Comparison of ENCODE assay signal across 12 cellular contexts in genomic region chr1:206954616-206955342, GRCh38. TPM values are rescaled to one million over a fixed set of nuclear protein-coding genes. Genes with fewer than 3 reads are reported as not detected.
A peak's percentile ranks its signal among the peaks of the same experiment; 100 is the strongest.
DNase-seq lines count a peak whose midpoint lies in the region; ATAC-seq and TF ChIP-seq lines count a peak whose summit lies in the region.
"Had no signal": no experiment of that assay in that cellular context is flagged by ENCODE, and none has a peak within 500 bp of the region (broad histone marks: within the 10 kb centered on the region; RNA-seq: fewer than 3 reads in every experiment).

No MANE protein-coding gene starts in this region.

- H3K4me2 ChIP-seq in PC-9: peak overlapping the region; percentile 56

- H3K27me3 Mint-ChIP-seq in Calu3 (ENCODE audit: unreplicated experiment): no peaks in the 10 kb centered on the region

- peaks cover 30% of the 10 kb centered on the region for H3K4me1 ChIP-seq in PC-9 (replicated peaks; ENCODE audit: insufficient read depth)
- H3K4me1 ChIP-seq in right lobe of liver: peaks cover 0 to 66% (median 30%) of the 10 kb centered on the region in 4 donors
- H3K4me1 ChIP-seq: gastroesophageal sphincter had no signal

- no peak for TF ChIP-seq POLR2A in right lobe of liver (IDR thresholded peaks at IDR 0.05)

- no peak for ATAC-seq in right lobe of liver
- ATAC-seq: gastroesophageal sphincter had no signal

- BruUV-seq in Calu3 (replicated peaks; lab: Mats Ljungman, UMichigan): no TSS peak
- no TSS peak for BruUV-seq in PC-9 (replicated peaks; lab: Mats Ljungman, UMichigan)

- H3K36me3 Mint-ChIP-seq in Calu3 (ENCODE audit: insufficient read depth, unreplicated experiment): peaks cover 16% of the 10 kb centered on the region
- H3K36me3 Mint-ChIP-seq: immature natural killer cell had no signal

- H3K4me3 ChIP-seq in PC-9 (no peak overlapping the region), right lobe of liver (no peak overlapping the region)
- H3K4me3 ChIP-seq: gastroesophageal sphincter had no signal

- H3K36me3 ChIP-seq in PC-9 (ENCODE audit: low read depth): no peaks in the 10 kb centered on the region
- no peaks in the 10 kb centered on the region for H3K36me3 ChIP-seq in right lobe of liver
- H3K36me3 ChIP-seq: gastroesophageal sphincter had no signal

- no peaks in the 10 kb centered on the region for H3K9me3 Mint-ChIP-seq in Calu3 (ENCODE audit: low read depth, unreplicated experiment)
- H3K9me3 Mint-ChIP-seq: immature natural killer cell had no signal

- H3F3A ChIP-seq in PC-9 (ENCODE audit: insufficient read depth, low read depth): no peaks in the 10 kb centered on the region

- H3K27me3 ChIP-seq in PC-9 (ENCODE audit: insufficient read depth, low read depth): no peaks in the 10 kb centered on the region
- H3K27me3 ChIP-seq in right lobe of liver: no peaks in the 10 kb centered on the region
- H3K27me3 ChIP-seq: gastroesophageal sphincter had no signal

- H3K27ac ChIP-seq in PC-9 (peak overlapping the region; percentile 64), right lobe of liver (peak overlapping the region in 2 of 3 donors; percentile 1 to 82), substantia nigra (ENCODE audit: low read depth, low read length, poor library complexity, severe bottlenecking) (no peak overlapping the region)
- H3K27ac ChIP-seq: gastroesophageal sphincter had no signal

- WGBS in right lobe of liver (ENCODE audit: insufficient coverage, low coverage, low lambda C conversion rate, missing lambda C conversion rate): 52% methylated on average over 7 of the region's 8 CpGs

- POLR2A ChIA-PET in PC-9 (lab: Charles Lee; ENCODE audit: unreplicated experiment): interaction anchor here (0.8 to 1.0 kb wide), 2 partner anchors 11 to 78 kb away, joined by 3 to 18 read pairs; partner anchors contain the start of gene C1orf116

- peak overlapping the region; percentile 70 for H3K27ac Mint-ChIP-seq in Calu3 (ENCODE audit: unreplicated experiment)
- H3K27ac Mint-ChIP-seq: immature natural killer cell had no signal

- CTCF ChIA-PET in Calu3 (lab: Charles Lee) (interaction anchor here (0.7 to 2.7 kb wide), 12 partner anchors 9 to 152 kb away, joined by 3 to 13 read pairs (median 4); partner anchors contain the start of gene PIGR), PC-9 (lab: Charles Lee) (interaction anchor here (0.7 kb wide), 1 partner anchor 11 kb away, joined by 4 read pairs; no protein-coding TSS in a partner anchor)

- no peaks in the 10 kb centered on the region for H4K20me1 ChIP-seq in PC-9 (ENCODE audit: insufficient read depth)

- no peaks in the 10 kb centered on the region for H3K79me2 ChIP-seq in PC-9 (ENCODE audit: low read depth)

- peaks cover 67% of the 10 kb centered on the region for H3K4me1 Mint-ChIP-seq in Calu3 (ENCODE audit: low read depth, unreplicated experiment)
- H3K4me1 Mint-ChIP-seq: immature natural killer cell had no signal

- H3K9me3 ChIP-seq in PC-9 (ENCODE audit: insufficient read depth, low read depth) (no peaks in the 10 kb centered on the region), right lobe of liver (no peaks in the 10 kb centered on the region)

- TF ChIP-seq CTCF in Calu3 (IDR thresholded peaks at IDR 0.05; ENCODE audit: unreplicated experiment) (no peak), PC-9 (conservative IDR thresholded peaks at IDR 0.05) (peak; percentile 28; the same call in 1 of the 2 replicates), right lobe of liver (IDR thresholded peaks at IDR 0.05) (no peak)

- H3K9me2 ChIP-seq in PC-9 (ENCODE audit: insufficient read depth): no peaks in the 10 kb centered on the region

- DNase-seq in Calu3 (no peak), PC-9 (peak in 1 of 2 experiments; percentile 72), right lobe of liver (no peak), substantia nigra (lab: John Stamatoyannopoulos, UW) (no peak)
- no peak for DNase-seq in stimulated activated naive CD4-positive, alpha-beta T cell treated with Interleukin-2 at 50 U/mL for 16 hours (lab: John Stamatoyannopoulos, UW)
- no peak for DNase-seq in activated T-cell treated with anti-CD3 and anti-CD28 coated beads, Interleukin-2, amount 50 U/mL, for 48 hours
- DNase-seq: immature natural killer cell, NCI-H82 had no signal

- intact Hi-C loops in Calu3 (cut with micrococcal nuclease; ENCODE audit: unreplicated experiment): loop anchor here (5.0 kb wide), 1 partner anchor 53 kb away; no protein-coding TSS in a partner anchor
- intact Hi-C loops in PC-9 (cut with micrococcal nuclease; ENCODE audit: unreplicated experiment): no loop called here
- intact Hi-C loops in right lobe of liver (cut with DNase I): no loop called here

- no peak overlapping the region for H2AFZ ChIP-seq in PC-9

- H3K4me3 Mint-ChIP-seq in Calu3 (ENCODE audit: low read depth, unreplicated experiment): no peak overlapping the region
- H3K4me3 Mint-ChIP-seq: immature natural killer cell had no signal

RNA-seq across cellular contexts. Expression of gene PIGR, which starts 8.5 kb away (rescaled TPM):
- total RNA-seq in Calu3 (2022) (250 and 367 TPM in 2 replicates), PC-9 (2021) (0.10 TPM in 1 of 2 replicates, not detected in the other), right lobe of liver (100 to 1,000 TPM in 2 of 6 experiments, 10 to 100 TPM in 4; 20.6 to 134 (median 85.1) TPM)
- total RNA-seq: H1, osteoblast had no signal

RNA-seq across cellular contexts. Expression of gene FCAMR, which starts 15.5 kb away (rescaled TPM):
- total RNA-seq in Calu3 (2022): not detected in 2 replicates
- not detected in 2 replicates for total RNA-seq in PC-9 (2021)
- 10 to 100 TPM in 1 of 6 experiments, 1 to 10 TPM in 4, under 1 TPM in 1; 0.44 to 31.1 (median 2.2) TPM for total RNA-seq in right lobe of liver
- total RNA-seq: H1, osteoblast, skeletal muscle tissue had no signal

RNA-seq across cellular contexts. Expression of gene FCMR, which starts 33.0 kb away (rescaled TPM):
- total RNA-seq in Calu3 (2022): 0.86 and 1.1 TPM in 2 replicates
- total RNA-seq in PC-9 (2021): 0.63 and 1.2 TPM in 2 replicates
- 1 to 10 TPM in 5 of 6 experiments, under 1 TPM in 1; 0.80 to 3.2 (median 1.4) TPM for total RNA-seq in right lobe of liver
- total RNA-seq: H1, osteoblast had no signal

RNA-seq across cellular contexts. Expression of gene IL24, which starts 57.5 kb away (rescaled TPM):
- total RNA-seq in Calu3 (2022) (not detected in 2 replicates), PC-9 (2021) (not detected in 2 replicates), right lobe of liver (not detected)
- total RNA-seq: gastroesophageal sphincter, H1, osteoblast, skeletal muscle tissue had no signal

Comparison
In these comparisons a context has a peak if more than half of its experiments do, and no peak if none do; other contexts are left out.
1. RNA of gene PIGR, which starts 8.5 kb away (total RNA-seq): 250 to 367 TPM in Calu3 and 20.6 to 134 TPM in right lobe of liver; 0.10 TPM in PC-9; every median in the first group is over 10 times any median in the second.